ENCODE assay signal across 1 cellular context in genomic region chr4:153418581-153418980, GRCh38.
TF ChIP-seq lines count a peak whose summit lies in the region.

No MANE protein-coding gene starts in this region.

TF ChIP-seq in GM23338, 12 proteins besides CTCF, POLR2A, EP300 and RAD21 (continued from another document):
- TF ChIP-seq ZNF462 (CRISPR knock-in tag; IDR thresholded peaks at IDR 0.05) (no peak), EZH2 (IDR thresholded peaks at IDR 0.05; ENCODE audit: low read depth, unreplicated experiment) (no peak)
